ENCODE assay signal across 16 cellular contexts in the genomic region with DNA sequence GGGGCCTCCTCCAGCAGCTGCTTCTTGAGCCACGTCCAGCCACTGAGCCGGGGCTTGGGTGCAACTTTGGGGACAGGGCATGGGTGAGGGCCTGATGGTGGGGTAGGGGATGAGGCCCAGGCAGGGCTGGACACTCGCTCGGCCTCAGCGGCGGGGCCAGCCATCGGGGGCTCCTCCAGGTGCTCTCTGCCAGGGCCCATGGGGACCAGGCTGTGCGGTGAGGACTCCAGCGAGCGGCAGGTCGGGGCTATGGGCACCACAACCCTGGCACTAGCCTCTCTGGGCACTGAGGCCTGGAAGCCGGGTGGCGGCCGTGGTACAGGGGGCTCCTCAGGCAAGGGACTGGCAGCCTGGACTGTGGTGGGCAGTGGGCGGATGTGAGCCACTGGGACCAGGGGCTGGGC. TPM values are rescaled to one million over a fixed set of nuclear protein-coding genes. Genes with fewer than 3 reads are reported as not detected.
DNase-seq lines count a peak whose midpoint lies in the region; ATAC-seq and TF ChIP-seq lines count a peak whose summit lies in the region.
"Had no signal": no experiment of that assay in that cellular context is flagged by ENCODE, and none has a peak within 500 bp of the region (broad histone marks: within the 10 kb centered on the region; RNA-seq: fewer than 3 reads in every experiment).

No MANE protein-coding gene starts in this region.

- H3K36me3 Mint-ChIP-seq in activated T-cell treated with anti-CD3 and anti-CD28 coated beads, Interleukin-2, amount 50 U/mL, for 72 hours (ENCODE audit: insufficient read depth in 2 of 2): peaks cover 2 to 6% of the 10 kb centered on the region in 2 donors
- peaks cover 2% of the 10 kb centered on the region for H3K36me3 Mint-ChIP-seq in T-helper 17 cell (ENCODE audit: low read depth)
- H3K36me3 Mint-ChIP-seq: neural progenitor cell had no signal

- H3K4me1 ChIP-seq in mucosa of descending colon (ENCODE audit: low read depth): no peaks in the 10 kb centered on the region
- H3K4me1 ChIP-seq in thymus (ENCODE audit: control insufficient read depth, insufficient read depth, low read length): peaks cover 6% of the 10 kb centered on the region
- H3K4me1 ChIP-seq: neural progenitor cell, right lobe of liver had no signal

- CTCF ChIA-PET in HEK293T (lab: Yijun Ruan, JAX): no interaction called here

- peak overlapping the region; percentile 45 to 73 for H3K4me3 Mint-ChIP-seq in activated T-cell treated with anti-CD3 and anti-CD28 coated beads, Interleukin-2, amount 50 U/mL, for 72 hours
- H3K4me3 Mint-ChIP-seq in T-helper 17 cell: peak overlapping the region; percentile 82
- H3K4me3 Mint-ChIP-seq: activated B cell treated with CpG ODN at 0.5 μM for 24 hours, neural progenitor cell had no signal

- H3K27ac ChIP-seq in thymus (ENCODE audit: low read depth): peak overlapping the region; percentile 69
- H3K27ac ChIP-seq: neural progenitor cell, right lobe of liver had no signal

- no peaks in the 10 kb centered on the region for H3K27me3 Mint-ChIP-seq in activated T-cell treated with anti-CD3 and anti-CD28 coated beads, Interleukin-2, amount 50 U/mL, for 72 hours (ENCODE audit: low read depth)
- no peaks in the 10 kb centered on the region for H3K27me3 Mint-ChIP-seq in T-helper 17 cell
- H3K27me3 Mint-ChIP-seq: activated B cell treated with CpG ODN at 0.5 μM for 24 hours had no signal

- POLR2A ChIA-PET in HEK293T (lab: Yijun Ruan, JAX): no interaction called here

- peak; percentile 15 to 25 for ATAC-seq in activated T-cell treated with anti-CD3 and anti-CD28 coated beads, Interleukin-2, amount 50 U/mL, for 72 hours (replicated peaks in 1 of 2)
- ATAC-seq in T-helper 17 cell (peak; percentile 12), mucosa of descending colon (peak; percentile 6), HG03045 (IDR thresholded peaks at IDR 0.05; ENCODE audit: unreplicated experiment) (no peak)

- no peak for TF ChIP-seq CTCF in mucosa of descending colon (IDR thresholded peaks at IDR 0.05)

- H3K4me3 ChIP-seq in mucosa of descending colon (no peak overlapping the region), thymus (ENCODE audit: low read length) (peak overlapping the region; percentile 28)
- H3K4me3 ChIP-seq: breast epithelium, neural progenitor cell, right lobe of liver, stomach had no signal

- no peak overlapping the region for H3K27ac Mint-ChIP-seq in activated T-cell treated with anti-CD3 and anti-CD28 coated beads, Interleukin-2, amount 50 U/mL, for 72 hours
- H3K27ac Mint-ChIP-seq in T-helper 17 cell: peak overlapping the region; percentile 75
- H3K27ac Mint-ChIP-seq: neural progenitor cell had no signal

- H3K9me3 ChIP-seq in T-helper 17 cell (ENCODE audit: control insufficient read depth, low read length, poor library complexity, severe bottlenecking): no peaks in the 10 kb centered on the region
- H3K9me3 ChIP-seq in mucosa of descending colon: no peaks in the 10 kb centered on the region
- no peaks in the 10 kb centered on the region for H3K9me3 ChIP-seq in thymus (ENCODE audit: control insufficient read depth)
- H3K9me3 ChIP-seq: breast epithelium, right lobe of liver, stomach had no signal

- WGBS in thymus: 20% methylated on average over 15 of the region's 15 CpGs

- peak in 1 of 2 donors; percentile 26 for DNase-seq in activated T-cell treated with anti-CD3 and anti-CD28 coated beads, Interleukin-2, amount 50 U/mL, for 72 hours
- DNase-seq in activated T-cell treated with anti-CD3 and anti-CD28 coated beads, Interleukin-2, amount 50 U/mL, for 48 hours: no peak
- DNase-seq in T-helper 17 cell (no peak), mucosa of descending colon (peak in 1 of 3 donors; percentile 26), NCI-H345 (lab: John Stamatoyannopoulos, UW) (no peak), HEK293T (ENCODE audit: extremely low spot score) (no peak)
- DNase-seq: activated B cell treated with CpG ODN at 0.5 μM for 24 hours, HCEC 1CT, NCI-H1417 had no signal

- H3K4me1 Mint-ChIP-seq in activated T-cell treated with anti-CD3 and anti-CD28 coated beads, Interleukin-2, amount 50 U/mL, for 72 hours (ENCODE audit: low read depth): peaks cover 40% of the 10 kb centered on the region
- H3K4me1 Mint-ChIP-seq in T-helper 17 cell: peaks cover 23% of the 10 kb centered on the region
- H3K4me1 Mint-ChIP-seq: neural progenitor cell had no signal

- peaks cover 3 to 8% of the 10 kb centered on the region in 2 donors for H3K9me3 Mint-ChIP-seq in activated T-cell treated with anti-CD3 and anti-CD28 coated beads, Interleukin-2, amount 50 U/mL, for 72 hours
- H3K9me3 Mint-ChIP-seq: activated B cell treated with CpG ODN at 0.5 μM for 24 hours, neural progenitor cell had no signal

- no peaks in the 10 kb centered on the region for H3K27me3 ChIP-seq in thymus (ENCODE audit: control insufficient read depth, insufficient read depth)
- H3K27me3 ChIP-seq: right lobe of liver had no signal

- H3K36me3 ChIP-seq in mucosa of descending colon (ENCODE audit: low read depth) (no peaks in the 10 kb centered on the region), thymus (ENCODE audit: control insufficient read depth, insufficient read depth) (peaks cover 10% of the 10 kb centered on the region)
- H3K36me3 ChIP-seq: breast epithelium, neural progenitor cell, right lobe of liver had no signal

- intact Hi-C loops in mucosa of descending colon (cut with DNase I, micrococcal nuclease): no loop called here

TF ChIP-seq in HEK293T, 16 proteins besides CTCF, POLR2A, EP300 and RAD21:
- TF ChIP-seq BHLHE40 (IDR thresholded peaks at IDR 0.05; ENCODE audit: borderline replicate concordance) (no peak), PKNOX1 (IDR thresholded peaks at IDR 0.05) (no peak), FOXA1 (IDR thresholded peaks at IDR 0.05) (no peak), LEF1 (IDR thresholded peaks at IDR 0.05; ENCODE audit: borderline replicate concordance) (no peak), ZNF384 (IDR thresholded peaks at IDR 0.05) (no peak), SUZ12 (IDR thresholded peaks at IDR 0.05) (no peak), ARNT (IDR thresholded peaks at IDR 0.05) (no peak), FOXM1 (IDR thresholded peaks at IDR 0.05; ENCODE audit: borderline replicate concordance) (no peak), TARDBP (IDR thresholded peaks at IDR 0.05) (no peak), FOXK2 (IDR thresholded peaks at IDR 0.05) (no peak), L3MBTL2 (conservative IDR thresholded peaks at IDR 0.05) (no peak), CTBP1 (IDR thresholded peaks at IDR 0.05; ENCODE audit: borderline replicate concordance) (no peak), NFRKB (IDR thresholded peaks at IDR 0.05) (no peak)

RNA-seq across cellular contexts. Expression of gene PRR33, which starts 2.2 kb away (rescaled TPM):
- total RNA-seq in activated T-cell treated with anti-CD3 and anti-CD28 coated beads, Interleukin-2, amount 50 U/mL, for 72 hours: not detected
- total RNA-seq in T-helper 17 cell (not detected), mucosa of descending colon (not detected)
- 0.18 TPM for polyA plus RNA-seq in thymus
- total RNA-seq: breast epithelium, liver, right lobe of liver, stomach had no signal
- polyA plus RNA-seq: liver had no signal

RNA-seq across cellular contexts. Expression of gene TNNT3, which starts 30.0 kb away (rescaled TPM):
- total RNA-seq in activated T-cell treated with anti-CD3 and anti-CD28 coated beads, Interleukin-2, amount 50 U/mL, for 72 hours: 10 to 100 TPM in 1 of 2 donors, 1 to 10 TPM in 1; 5.6 to 15.5 TPM
- total RNA-seq in T-helper 17 cell (1 to 10 TPM; 7.4 to 8.9 TPM), mucosa of descending colon (1 to 10 TPM in 1 of 3 donors, under 1 TPM in 1, not detected in 1; 0.72 to 2.7 TPM)
- polyA plus RNA-seq in thymus: 44.9 TPM

RNA-seq across cellular contexts. Expression of gene LSP1, which starts 36.6 kb away (rescaled TPM):
- 100 to 1,000 TPM; 301 to 312 TPM for total RNA-seq in activated T-cell treated with anti-CD3 and anti-CD28 coated beads, Interleukin-2, amount 50 U/mL, for 72 hours
- total RNA-seq in T-helper 17 cell (100 to 1,000 TPM; 297 to 299 TPM), mucosa of descending colon (10 to 100 TPM; 18.5 to 32.2 (median 23.6) TPM)
- 138 TPM for polyA plus RNA-seq in thymus

RNA-seq across cellular contexts. Expression of gene TNNI2, which starts 50.7 kb away (rescaled TPM):
- total RNA-seq in activated T-cell treated with anti-CD3 and anti-CD28 coated beads, Interleukin-2, amount 50 U/mL, for 72 hours: 1 to 10 TPM; 1.2 TPM
- total RNA-seq in T-helper 17 cell (not detected), mucosa of descending colon (under 1 TPM in 1 of 3 donors, not detected in 2; 0.46 TPM)
- polyA plus RNA-seq in thymus: 13.4 TPM

RNA-seq across cellular contexts. Expression of gene SYT8, which starts 54.7 kb away (rescaled TPM):
- not detected for total RNA-seq in activated T-cell treated with anti-CD3 and anti-CD28 coated beads, Interleukin-2, amount 50 U/mL, for 72 hours
- total RNA-seq in T-helper 17 cell: not detected
- total RNA-seq in mucosa of descending colon: 1 to 10 TPM in 2 of 3 donors, under 1 TPM in 1; 0.98 to 2.4 (median 2.1) TPM
- 9.8 TPM for polyA plus RNA-seq in thymus
- total RNA-seq: activated B cell treated with CpG ODN at 0.5 μM for 24 hours had no signal

Comparison
In these comparisons a context has a peak if more than half of its experiments do, and no peak if none do; other contexts are left out.
1. RNA of gene LSP1, which starts 36.6 kb away (total RNA-seq): 301 to 312 TPM in activated T-cell treated with anti-CD3 and anti-CD28 coated beads, Interleukin-2, amount 50 U/mL, for 72 hours and 297 to 299 TPM in T-helper 17 cell; 18.5 to 32.2 TPM in mucosa of descending colon; every median in the first group is over 4 times any median in the second.